Comparison of ENCODE assay signal across 1 cellular context in genomic region chrX:16511776-16512400, GRCh38.
TF ChIP-seq lines count a peak whose summit lies in the region.

No MANE protein-coding gene starts in this region.

TF ChIP-seq in endothelial cell of umbilical vein, 7 proteins besides CTCF, POLR2A, EP300 and RAD21:
- TF ChIP-seq MAX (IDR thresholded peaks at IDR 0.05; ENCODE audit: insufficient read depth, insufficient read length): no peak
- TF ChIP-seq EZH2 (IDR thresholded peaks at IDR 0.05; ENCODE audit: borderline replicate concordance, low read depth, low read length, severe bottlenecking): no peak
- no peak for TF ChIP-seq MYC (IDR thresholded peaks at IDR 0.05; ENCODE audit: low read depth, low read length)
- no peak for TF ChIP-seq JUN (IDR thresholded peaks at IDR 0.05; ENCODE audit: borderline replicate concordance, insufficient read depth, insufficient read length, low read depth)
- no peak for TF ChIP-seq GATA2 (IDR thresholded peaks at IDR 0.05; ENCODE audit: insufficient read depth, insufficient read length, low read depth, low read length)
- TF ChIP-seq FOS (IDR thresholded peaks at IDR 0.05; ENCODE audit: borderline replicate concordance, insufficient read depth, low read length): no peak
- no peak for TF ChIP-seq POLR2AphosphoS5 (IDR thresholded peaks at IDR 0.05; ENCODE audit: insufficient read depth, low read depth, low read length)
